16 cellular contexts compared by ENCODE assay signal in the genomic region with DNA sequence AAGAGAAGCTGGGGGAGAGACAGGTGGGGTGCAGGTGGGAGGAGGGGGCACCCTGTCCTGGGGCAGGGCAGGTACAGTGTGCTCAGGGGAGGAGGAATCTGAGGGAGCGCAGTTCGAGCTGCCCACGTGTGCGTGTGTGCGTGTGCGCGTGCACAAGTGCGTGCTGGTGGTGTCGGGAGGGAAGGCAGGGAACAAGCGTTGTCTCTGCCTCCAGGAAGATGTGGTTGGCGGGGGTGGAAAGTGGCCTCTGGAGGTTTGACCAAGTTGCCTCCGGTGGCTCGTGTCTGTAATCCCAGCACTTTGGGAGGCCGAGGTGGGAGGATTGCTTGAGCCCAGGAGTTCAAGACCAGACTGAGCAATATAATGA. TPM values are rescaled to one million over a fixed set of nuclear protein-coding genes. Genes with fewer than 3 reads are reported as not detected.
DNase-seq lines count a peak whose midpoint lies in the region; ATAC-seq and TF ChIP-seq lines count a peak whose summit lies in the region.
"Had no signal": no experiment of that assay in that cellular context is flagged by ENCODE, and none has a peak within 500 bp of the region (broad histone marks: within the 10 kb centered on the region; RNA-seq: fewer than 3 reads in every experiment).

No MANE protein-coding gene starts in this region.

- no peak overlapping the region for H3K27ac ChIP-seq in esophagus muscularis mucosa (replicated peaks in 1 of 4)
- H3K27ac ChIP-seq: SJSA1 had no signal

- TF ChIP-seq POLR2A in NB4 (IDR thresholded peaks at IDR 0.05; ENCODE audit: extremely low read depth, insufficient read length) (no peak), esophagus muscularis mucosa (IDR thresholded peaks at IDR 0.05; ENCODE audit: low read depth) (no peak)

- ATAC-seq in HG03469 (IDR thresholded peaks at IDR 0.05; ENCODE audit: unreplicated experiment) = no peak

- H3K36me3 ChIP-seq in esophagus muscularis mucosa = no peaks in the 10 kb centered on the region
- H3K36me3 ChIP-seq: SJSA1 had no signal

- peak; percentile 8 for DNase-seq in GDM1 (lab: John Stamatoyannopoulos, UW)
- peak; percentile 39 for DNase-seq in NB4 (ENCODE audit: low read depth)
- DNase-seq in esophagus muscularis mucosa (ENCODE audit: extremely low spot score) = peak; percentile 66
- DNase-seq in neural crest cell (ENCODE audit: low read depth, low spot score) = no peak
- DNase-seq in kidney tubule cell (ENCODE audit: low spot score) = no peak
- DNase-seq in NCI-H1930 (lab: John Stamatoyannopoulos, UW) = no peak
- DNase-seq: ACHN; AML-193; CD4-positive, CD25-positive, alpha-beta regulatory T cell; NCI-H1436 treated with DMSO at 0.1 percent for 48 hours; NCI-H2081 treated with DMSO at 0.1 percent for 48 hours; NCI-H510A treated with DMSO at 0.1 percent for 48 hours had no signal

- TF ChIP-seq CTCF in NB4 (IDR thresholded peaks at IDR 0.05; ENCODE audit: low read depth, low read length) (no peak), esophagus muscularis mucosa (IDR thresholded peaks at IDR 0.05) (no peak), neural crest cell (conservative IDR thresholded peaks at IDR 0.05) (no peak)

- H3K27me3 Mint-ChIP-seq in neural crest cell (ENCODE audit: low read depth) = peaks cover 13% of the 10 kb centered on the region

- intact Hi-C loops in esophagus muscularis mucosa (cut with DNase I) = loop anchor here (5.0 kb wide), 2 partner anchors 56 to 116 kb away; no protein-coding TSS in a partner anchor

- H3K9me3 Mint-ChIP-seq in neural crest cell = no peaks in the 10 kb centered on the region

- H3K27me3 ChIP-seq in esophagus muscularis mucosa = no peaks in the 10 kb centered on the region
- H3K27me3 ChIP-seq: SJSA1 had no signal

- no peak for TF ChIP-seq EP300 in esophagus muscularis mucosa (IDR thresholded peaks at IDR 0.05)

- H3K4me3 ChIP-seq in NB4 (ENCODE audit: low read depth, low read length) = no peak overlapping the region
- no peak overlapping the region for H3K4me3 ChIP-seq in esophagus muscularis mucosa
- H3K4me3 ChIP-seq: SJSA1 had no signal

- peak overlapping the region; percentile 19 for H3K27ac Mint-ChIP-seq in neural crest cell (ENCODE audit: unreplicated experiment)
- H3K27ac Mint-ChIP-seq: CD4-positive, CD25-positive, alpha-beta regulatory T cell had no signal

- H3K4me1 Mint-ChIP-seq in neural crest cell = peaks cover 13% of the 10 kb centered on the region
- H3K4me1 Mint-ChIP-seq: CD4-positive, CD25-positive, alpha-beta regulatory T cell had no signal

- H3K4me1 ChIP-seq in esophagus muscularis mucosa = peaks cover 0 to 32% (median 23%) of the 10 kb centered on the region in 4 donors
- H3K4me1 ChIP-seq: Caco-2 had no signal

- no peak overlapping the region for H3K4me3 Mint-ChIP-seq in neural crest cell
- H3K4me3 Mint-ChIP-seq: CD4-positive, CD25-positive, alpha-beta regulatory T cell had no signal

- WGBS in esophagus muscularis mucosa = 88% methylated on average over 14 of the region's 14 CpGs

- H3K36me3 Mint-ChIP-seq in neural crest cell (ENCODE audit: low read depth) = peaks cover 1% of the 10 kb centered on the region
- H3K36me3 Mint-ChIP-seq: CD4-positive, CD25-positive, alpha-beta regulatory T cell had no signal

- H3K9me3 ChIP-seq in esophagus muscularis mucosa = no peaks in the 10 kb centered on the region
- H3K9me3 ChIP-seq: Caco-2, SJSA1 had no signal

RNA-seq across cellular contexts. Expression of a gene that starts 49.9 kb away (rescaled TPM):
- total RNA-seq in esophagus muscularis mucosa (10 to 100 TPM; 13.3 to 70.1 (median 25.4) TPM), neural crest cell (75.4 and 90.3 TPM in 2 replicates)
- total RNA-seq: Caco-2; CD4-positive, CD25-positive, alpha-beta regulatory T cell; HT1080 had no signal

Comparison
In these comparisons a context has a peak if more than half of its experiments do, and no peak if none do; other contexts are left out.
1. DNase-seq: peak in GDM1 (single experiment), NB4 (single experiment) and esophagus muscularis mucosa (single experiment); none in neural crest cell (single experiment), kidney tubule cell (single experiment) and NCI-H1930 (0 of 2).